Comparison of ENCODE assay signal across 9 cellular contexts in the genomic region with DNA sequence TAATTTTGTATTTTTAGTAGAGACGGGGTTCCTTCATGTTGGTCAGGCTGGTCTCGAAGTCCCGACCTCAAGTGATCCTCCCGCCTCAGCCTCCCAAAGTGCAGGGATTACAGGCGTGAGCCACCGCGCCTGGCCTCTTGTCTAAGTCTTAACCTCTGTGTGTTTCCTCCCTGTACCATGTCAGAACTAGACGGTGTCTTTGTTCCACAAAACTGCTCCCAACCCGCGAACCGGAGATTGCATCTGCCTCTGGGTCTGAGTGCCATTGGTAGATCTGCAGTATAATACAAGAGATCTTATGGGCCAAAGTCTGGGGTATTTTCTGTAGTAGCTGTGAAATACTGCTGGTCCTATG. TPM values are rescaled to one million over a fixed set of nuclear protein-coding genes. Genes with fewer than 3 reads are reported as not detected.
DNase-seq lines count a peak whose midpoint lies in the region; ATAC-seq and TF ChIP-seq lines count a peak whose summit lies in the region.
"Had no signal": no experiment of that assay in that cellular context is flagged by ENCODE, and none has a peak within 500 bp of the region (broad histone marks: within the 10 kb centered on the region; RNA-seq: fewer than 3 reads in every experiment).

No MANE protein-coding gene starts in this region.

- POLR2A ChIA-PET in Panc1 (lab: Charles Lee), result no interaction called here

- H3K27ac ChIP-seq in Panc1 (ENCODE audit: low read length) (peak overlapping the region; percentile 94; the same call in 1 of the 2 replicates), endodermal cell (ENCODE audit: low read depth, low read length) (no peak overlapping the region)

- H3K9me3 ChIP-seq in Panc1 (ENCODE audit: control insufficient read depth, insufficient read depth, low read depth, low read length), result no peaks in the 10 kb centered on the region
- H3K9me3 ChIP-seq in endodermal cell (ENCODE audit: control insufficient read depth, low read length), result no peaks in the 10 kb centered on the region
- H3K9me3 ChIP-seq: left lung had no signal

- BruUV-seq in Panc1 (replicated peaks; lab: Mats Ljungman, UMichigan), result no TSS peak

- H3K27me3 ChIP-seq in Panc1 (ENCODE audit: control insufficient read depth, insufficient read depth, low read length) (no peaks in the 10 kb centered on the region), endodermal cell (ENCODE audit: control insufficient read depth, insufficient read depth, low read length, poor library complexity, severe bottlenecking) (no peaks in the 10 kb centered on the region)
- H3K27me3 ChIP-seq: left lung had no signal

- H3K4me3 Mint-ChIP-seq in activated T-cell treated with anti-CD3 and anti-CD28 coated beads, Interleukin-2, amount 50 U/mL, for 4 hours, result peak overlapping the region; percentile 98
- H3K4me3 Mint-ChIP-seq in endodermal cell, result peak overlapping the region; percentile 94
- peak overlapping the region; percentile 90 to 97 for H3K4me3 Mint-ChIP-seq in stimulated activated naive CD8-positive, alpha-beta T cell treated with anti-CD3 and anti-CD28 coated beads, Interleukin-15, amount 100 ng/mL, for 72 hours

- peaks cover 10% of the 10 kb centered on the region for H3K36me3 ChIP-seq in Panc1 (ENCODE audit: control insufficient read depth, insufficient read depth, low read length)
- H3K36me3 ChIP-seq in endodermal cell (ENCODE audit: control insufficient read depth, insufficient read depth, low read length), result peaks cover 14% of the 10 kb centered on the region

- no peak overlapping the region for H3K9ac ChIP-seq in endodermal cell (ENCODE audit: extremely low read depth, low read length, poor library complexity, severe bottlenecking)

- no peak for ATAC-seq in activated T-cell treated with anti-CD3 and anti-CD28 coated beads, Interleukin-2, amount 50 U/mL, for 4 hours
- no peak for ATAC-seq in Panc1
- no peak for ATAC-seq in stimulated activated naive CD8-positive, alpha-beta T cell treated with anti-CD3 and anti-CD28 coated beads, Interleukin-15, amount 100 ng/mL, for 72 hours
- ATAC-seq in HG03342 (IDR thresholded peaks at IDR 0.05; ENCODE audit: unreplicated experiment), result no peak

- H3K9me3 Mint-ChIP-seq in activated T-cell treated with anti-CD3 and anti-CD28 coated beads, Interleukin-2, amount 50 U/mL, for 4 hours, result no peaks in the 10 kb centered on the region
- no peaks in the 10 kb centered on the region for H3K9me3 Mint-ChIP-seq in endodermal cell
- H3K9me3 Mint-ChIP-seq in stimulated activated naive CD8-positive, alpha-beta T cell treated with anti-CD3 and anti-CD28 coated beads, Interleukin-15, amount 100 ng/mL, for 72 hours, result no peaks in the 10 kb centered on the region

- peaks cover 14% of the 10 kb centered on the region for H3K4me1 Mint-ChIP-seq in activated T-cell treated with anti-CD3 and anti-CD28 coated beads, Interleukin-2, amount 50 U/mL, for 4 hours (ENCODE audit: low read depth)
- H3K4me1 Mint-ChIP-seq in endodermal cell, result peaks cover 1% of the 10 kb centered on the region
- H3K4me1 Mint-ChIP-seq in stimulated activated naive CD8-positive, alpha-beta T cell treated with anti-CD3 and anti-CD28 coated beads, Interleukin-15, amount 100 ng/mL, for 72 hours, result peaks cover 16% of the 10 kb centered on the region

- in situ Hi-C loops in Panc1 (cut with HindIII; ENCODE audit: low pct_unique_long_range_greater_than_20kb, low sequenced_read_pairs), result no loop called here

- intact Hi-C loops in Panc1 (cut with micrococcal nuclease; ENCODE audit: unreplicated experiment), result no loop called here

- no peak for DNase-seq in activated T-cell treated with anti-CD3 and anti-CD28 coated beads, Interleukin-2, amount 50 U/mL, for 4 hours
- DNase-seq in activated T-cell treated with anti-CD3 and anti-CD28 coated beads, Interleukin-2, amount 50 U/mL, for 48 hours, result no peak
- DNase-seq in Panc1 (ENCODE audit: low read depth, low spot score), result no peak
- peak; percentile 45 for DNase-seq in endodermal cell
- DNase-seq in stimulated activated naive CD8-positive, alpha-beta T cell treated with anti-CD3 and anti-CD28 coated beads, Interleukin-15, amount 100 ng/mL, for 72 hours, result no peak
- no peak for DNase-seq in NCI-H526 treated with DMSO at 0.1 percent for 48 hours (lab: John Stamatoyannopoulos, UW)
- DNase-seq in stimulated activated CD4-positive, alpha-beta T cell treated with anti-CD3 and anti-CD28 coated beads, Interleukin-2, amount 100 ng/mL, for 48 hours, result no peak

- H3K4me3 ChIP-seq in Panc1 (ENCODE audit: low read depth in 2 of 2, low read length in 2 of 2) (peak overlapping the region; percentile 80 to 100), endodermal cell (ENCODE audit: low read length) (no peak overlapping the region)

- peak overlapping the region; percentile 28 for H3K27ac Mint-ChIP-seq in endodermal cell
- peak overlapping the region in 1 of 2 donors; percentile 98 for H3K27ac Mint-ChIP-seq in stimulated activated naive CD8-positive, alpha-beta T cell treated with anti-CD3 and anti-CD28 coated beads, Interleukin-15, amount 100 ng/mL, for 72 hours

- peaks cover 3% of the 10 kb centered on the region for H3K36me3 Mint-ChIP-seq in activated T-cell treated with anti-CD3 and anti-CD28 coated beads, Interleukin-2, amount 50 U/mL, for 4 hours (ENCODE audit: insufficient read depth)
- peaks cover 10% of the 10 kb centered on the region for H3K36me3 Mint-ChIP-seq in endodermal cell (ENCODE audit: low read depth)

- TF ChIP-seq CTCF in Panc1 (IDR thresholded peaks at IDR 0.05), result no peak
- TF ChIP-seq CTCF in endodermal cell (conservative IDR thresholded peaks at IDR 0.05), result no peak

- H3K4me1 ChIP-seq in Panc1 (ENCODE audit: control insufficient read depth, insufficient read depth, low read length) (peaks cover 7% of the 10 kb centered on the region; the same call in 1 of the 2 replicates), endodermal cell (ENCODE audit: control insufficient read depth, insufficient read depth, low read length) (no peaks in the 10 kb centered on the region)

- no peaks in the 10 kb centered on the region for H3K27me3 Mint-ChIP-seq in activated T-cell treated with anti-CD3 and anti-CD28 coated beads, Interleukin-2, amount 50 U/mL, for 4 hours (ENCODE audit: low read depth)
- H3K27me3 Mint-ChIP-seq in endodermal cell (ENCODE audit: insufficient read depth), result no peaks in the 10 kb centered on the region
- no peaks in the 10 kb centered on the region for H3K27me3 Mint-ChIP-seq in stimulated activated naive CD8-positive, alpha-beta T cell treated with anti-CD3 and anti-CD28 coated beads, Interleukin-15, amount 100 ng/mL, for 72 hours

- CTCF ChIA-PET in Panc1 (lab: Charles Lee), result no interaction called here

- WGBS in endodermal cell (ENCODE audit: insufficient coverage in 1 of 2, insufficient read length in 1 of 2), 2 experiments, result 96 to 98% methylated on average over 10 to 11 of the region's 11 CpGs

RNA-seq across cellular contexts. Expression of a gene that starts 1.3 kb away (rescaled TPM):
- 10 to 100 TPM; 20.7 to 23.0 (median 22.3) TPM for total RNA-seq in activated T-cell treated with anti-CD3 and anti-CD28 coated beads, Interleukin-2, amount 50 U/mL, for 4 hours
- 39.2 TPM for total RNA-seq in Panc1 (2021; ENCODE audit: unreplicated experiment)
- 24.1 TPM for polyA plus RNA-seq in Panc1 (2012; ENCODE audit: insufficient read length)
- total RNA-seq in endodermal cell, result 10 to 100 TPM; 22.2 to 25.9 TPM
- polyA plus RNA-seq in endodermal cell (2013, experiment 1 of 2), result 37.1 TPM
- 39.4 TPM for polyA plus RNA-seq in endodermal cell (2013, experiment 2 of 2)

RNA-seq across cellular contexts. Expression of a gene that starts 8.6 kb away (rescaled TPM):
- 10 to 100 TPM; 21.4 to 23.0 (median 21.5) TPM for total RNA-seq in activated T-cell treated with anti-CD3 and anti-CD28 coated beads, Interleukin-2, amount 50 U/mL, for 4 hours
- total RNA-seq in Panc1 (2021; ENCODE audit: unreplicated experiment) (19.5 TPM), endodermal cell (10 to 100 TPM; 13.1 to 16.6 TPM)
- polyA plus RNA-seq in Panc1 (2012; ENCODE audit: insufficient read length), result 11.4 TPM
- 14.5 TPM for polyA plus RNA-seq in endodermal cell (2013, experiment 1 of 2)
- 14.9 TPM for polyA plus RNA-seq in endodermal cell (2013, experiment 2 of 2)

RNA-seq across cellular contexts. Expression of a gene that starts 48.8 kb away (rescaled TPM):
- 10 to 100 TPM; 12.9 to 19.2 (median 18.2) TPM for total RNA-seq in activated T-cell treated with anti-CD3 and anti-CD28 coated beads, Interleukin-2, amount 50 U/mL, for 4 hours
- total RNA-seq in Panc1 (2021; ENCODE audit: unreplicated experiment) (42.5 TPM), endodermal cell (10 to 100 TPM; 19.3 to 22.6 TPM)
- polyA plus RNA-seq in Panc1 (2012; ENCODE audit: insufficient read length), result 31.8 TPM
- polyA plus RNA-seq in endodermal cell (2013, experiment 1 of 2), result 21.4 TPM
- 20.2 TPM for polyA plus RNA-seq in endodermal cell (2013, experiment 2 of 2)
